9 cellular contexts compared by ENCODE assay signal in genomic region chr7:132709971-132710567, GRCh38.
DNase-seq lines count a peak whose midpoint lies in the region; ATAC-seq, FAIRE-seq and TF ChIP-seq lines count a peak whose summit lies in the region.
"Had no signal": no experiment of that assay in that cellular context is flagged by ENCODE, and none has a peak within 500 bp of the region (broad histone marks: within the 10 kb centered on the region; RNA-seq: fewer than 3 reads in every experiment).

No MANE protein-coding gene starts in this region.

- no peak for FAIRE-seq in RCC 7860 (lab: Jason Lieb, UNC)

- no peaks in the 10 kb centered on the region for H3K4me1 ChIP-seq in KMS-11 (ENCODE audit: low read depth, poor library complexity, severe bottlenecking)

- H3K27ac ChIP-seq in KMS-11 (no peak overlapping the region), brain microvascular endothelial cell (no peak overlapping the region)

- H3K4me3 ChIP-seq in KMS-11 (IDR thresholded peaks at IDR 0.05; ENCODE audit: insufficient read depth, low read depth, low read length) (no peak overlapping the region), brain microvascular endothelial cell (ENCODE audit: low read depth, low read length) (no peak overlapping the region)

- no peaks in the 10 kb centered on the region for H3K36me3 ChIP-seq in KMS-11 (ENCODE audit: insufficient read depth)
- H3K36me3 ChIP-seq in brain microvascular endothelial cell (replicated peaks), result no peaks in the 10 kb centered on the region

- H3K4me2 ChIP-seq in KMS-11, result no peak overlapping the region

- peak; percentile 34 for DNase-seq in EL
- peak; percentile 74 for DNase-seq in brain microvascular endothelial cell
- peak; percentile 37 for DNase-seq in myocyte (ENCODE audit: low read depth)
- DNase-seq in activated CD8-positive, alpha-beta memory T cell treated with anti-CD3 and anti-CD28 coated beads for 24 hours, result no peak
- DNase-seq in RCC 7860 (ENCODE audit: low spot score), result no peak
- DNase-seq: naive B cell had no signal

- TF ChIP-seq CTCF in KMS-11 (conservative IDR thresholded peaks at IDR 0.05; ENCODE audit: low read depth, low read length), result peak; percentile 62
- peak; percentile 73 for TF ChIP-seq CTCF in brain microvascular endothelial cell (IDR thresholded peaks at IDR 0.05; ENCODE audit: low read depth, low read length, missing control alignments)

- H3K27me3 ChIP-seq in KMS-11 (ENCODE audit: insufficient read depth, low read depth) (no peaks in the 10 kb centered on the region), brain microvascular endothelial cell (replicated peaks) (no peaks in the 10 kb centered on the region)

- no peak overlapping the region for H2AFZ ChIP-seq in KMS-11 (ENCODE audit: low read depth)

- in situ Hi-C loops in brain microvascular endothelial cell (cut with HindIII; ENCODE audit: low pct_ligation_motif_present, low sequenced_read_pairs), result no loop called here

- H3K79me2 ChIP-seq in KMS-11 (ENCODE audit: insufficient read depth, low read depth), result no peaks in the 10 kb centered on the region

- no peak for ATAC-seq in GM19328 (IDR thresholded peaks at IDR 0.05; ENCODE audit: unreplicated experiment)
- ATAC-seq in GM19035 (IDR thresholded peaks at IDR 0.05; ENCODE audit: unreplicated experiment), result no peak

- no peak overlapping the region for H3K9ac ChIP-seq in KMS-11

- no peaks in the 10 kb centered on the region for H4K20me1 ChIP-seq in KMS-11 (ENCODE audit: insufficient read depth)

Comparison
In these comparisons a context has a peak if more than half of its experiments do, and no peak if none do; other contexts are left out.
1. DNase-seq: peak in EL (single experiment), brain microvascular endothelial cell (single experiment) and myocyte (single experiment); none in activated CD8-positive, alpha-beta memory T cell treated with anti-CD3 and anti-CD28 coated beads for 24 hours (single experiment) and RCC 7860 (single experiment).